In the genomic region with DNA sequence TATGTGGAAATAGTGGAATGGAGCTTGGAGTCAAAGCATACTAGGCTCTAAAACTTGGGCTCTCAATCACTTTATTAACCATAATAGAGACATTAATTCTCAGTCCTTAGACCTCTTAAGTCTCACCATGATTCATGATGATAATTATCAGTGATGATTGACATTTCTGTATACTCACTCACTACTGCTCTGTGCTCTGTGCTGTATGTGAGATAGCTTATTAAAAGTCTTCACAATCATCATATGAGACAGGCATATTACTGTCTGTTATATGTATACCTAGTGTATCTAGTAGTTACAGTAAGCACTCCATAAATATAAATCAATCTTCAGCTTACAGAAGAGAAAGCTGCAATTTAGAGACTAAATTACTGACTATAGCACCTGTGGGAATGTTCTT, we compare ENCODE assay signal across 18 cellular contexts.
A peak's percentile ranks its signal among the peaks of the same experiment; 100 is the strongest.
DNase-seq lines count a peak whose midpoint lies in the region; ATAC-seq and TF ChIP-seq lines count a peak whose summit lies in the region.
"Had no signal": no experiment of that assay in that cellular context is flagged by ENCODE, and none has a peak within 500 bp of the region (broad histone marks: within the 10 kb centered on the region; RNA-seq: fewer than 3 reads in every experiment).

No MANE protein-coding gene starts in this region.

- intact Hi-C loops in heart right ventricle (cut with DNase I), result loop anchor here in 1 of 10 donors (10.0 kb wide), 1 partner anchor 235 kb away; the partner anchor contains the start of gene JAG1
- intact Hi-C loops in left cardiac atrium (cut with DNase I), result no loop called here
- intact Hi-C loops in body of pancreas (cut with DNase I), result no loop called here

- H3K4me1 ChIP-seq in heart right ventricle (peaks cover 3 to 26% (median 10%) of the 10 kb centered on the region in 9 donors), body of pancreas (peaks cover 22% of the 10 kb centered on the region)
- H3K4me1 ChIP-seq: Caco-2 had no signal

- no peak overlapping the region for H3K27ac Mint-ChIP-seq in glutamatergic neuron (ENCODE audit: unreplicated experiment)
- H3K27ac Mint-ChIP-seq: CD4-positive, alpha-beta T cell; GM23338 had no signal

- TF ChIP-seq RAD21 in neural cell (conservative IDR thresholded peaks at IDR 0.05), result no peak

- no peaks in the 10 kb centered on the region for H3K4me1 Mint-ChIP-seq in glutamatergic neuron (ENCODE audit: low read depth, unreplicated experiment)

- no peak overlapping the region for H3K9ac ChIP-seq in neural cell (ENCODE audit: low read length)

- H3K9me3 ChIP-seq in heart right ventricle, result peaks cover 0 to 4% (median 0%) of the 10 kb centered on the region in 11 donors
- H3K9me3 ChIP-seq in body of pancreas, result no peaks in the 10 kb centered on the region
- no peaks in the 10 kb centered on the region for H3K9me3 ChIP-seq in neural cell (ENCODE audit: low read length)

- H3K4me3 Mint-ChIP-seq in glutamatergic neuron (ENCODE audit: unreplicated experiment), result no peak overlapping the region
- H3K4me3 Mint-ChIP-seq: CD4-positive, alpha-beta T cell; GM23338 had no signal

- H3K9me2 ChIP-seq in neural cell (ENCODE audit: insufficient read depth, low read length), result no peaks in the 10 kb centered on the region

- peak overlapping the region in 8 of 10 donors; percentile 24 to 84 (median 67) for H3K27ac ChIP-seq in heart right ventricle
- peak overlapping the region in 3 of 4 donors; percentile 65 to 76 (median 74) for H3K27ac ChIP-seq in body of pancreas
- no peak overlapping the region for H3K27ac ChIP-seq in neural cell (ENCODE audit: low read length)
- H3K27ac ChIP-seq: C4-2B had no signal

- no peaks in the 10 kb centered on the region for H3F3A ChIP-seq in neural cell (ENCODE audit: insufficient read depth, low read length, poor library complexity, severe bottlenecking)

- TF ChIP-seq EP300 in neural cell (conservative IDR thresholded peaks at IDR 0.05; ENCODE audit: poor library complexity, severe bottlenecking), result peak; percentile 57

- no peak for TF ChIP-seq CTCF in heart right ventricle (IDR thresholded peaks at IDR 0.05)
- no peak for TF ChIP-seq CTCF in body of pancreas (IDR thresholded peaks at IDR 0.05)
- TF ChIP-seq CTCF in epithelial cell of esophagus (IDR thresholded peaks at IDR 0.05; ENCODE audit: insufficient read depth, low read depth, low read length, missing control alignments), result no peak
- TF ChIP-seq CTCF in neural cell (IDR thresholded peaks at IDR 0.05; ENCODE audit: poor library complexity, severe bottlenecking), result no peak
- TF ChIP-seq CTCF in glutamatergic neuron (IDR thresholded peaks at IDR 0.05; ENCODE audit: partially characterized antibody, unreplicated experiment), result no peak

- H3K27me3 Mint-ChIP-seq in glutamatergic neuron (ENCODE audit: unreplicated experiment), result no peaks in the 10 kb centered on the region
- H3K27me3 Mint-ChIP-seq: CD4-positive, alpha-beta T cell had no signal

- H3K36me3 Mint-ChIP-seq in glutamatergic neuron (ENCODE audit: unreplicated experiment), result no peaks in the 10 kb centered on the region

- DNase-seq in heart right ventricle (no peak), left cardiac atrium (no peak), body of pancreas (no peak), epithelial cell of esophagus (ENCODE audit: low read depth) (peak; percentile 51), glutamatergic neuron (no peak), NCI-H2196 (lab: John Stamatoyannopoulos, UW; ENCODE audit: unreplicated experiment) (no peak)
- DNase-seq: AML-193; Caco-2; CD4-positive, alpha-beta T cell; DMS153; DMS79; GDM1; HCEC 1CT; IMR-90 had no signal

- H3K9me3 Mint-ChIP-seq in glutamatergic neuron (ENCODE audit: unreplicated experiment), result no peaks in the 10 kb centered on the region
- H3K9me3 Mint-ChIP-seq: CD4-positive, alpha-beta T cell; GM23338 had no signal

- H4K20me1 ChIP-seq in neural cell (ENCODE audit: insufficient read depth), result no peaks in the 10 kb centered on the region

- no peak overlapping the region for H3K4me2 ChIP-seq in neural cell (ENCODE audit: low read length)
- H3K4me2 ChIP-seq: GM23338 had no signal

- no peak for TF ChIP-seq POLR2A in body of pancreas (IDR thresholded peaks at IDR 0.05)

- H3K27me3 ChIP-seq in heart right ventricle (no peaks in the 10 kb centered on the region), body of pancreas (no peaks in the 10 kb centered on the region), neural cell (ENCODE audit: insufficient read depth, low read depth, low read length) (no peaks in the 10 kb centered on the region)

- H3K4me3 ChIP-seq in heart right ventricle (no peak overlapping the region), body of pancreas (no peak overlapping the region), epithelial cell of esophagus (ENCODE audit: low read length) (no peak overlapping the region), neural cell (ENCODE audit: low read length) (no peak overlapping the region)
- H3K4me3 ChIP-seq: GM23338 had no signal

- H3K36me3 ChIP-seq in heart right ventricle (no peaks in the 10 kb centered on the region), body of pancreas (replicated peaks in 1 of 2; ENCODE audit: insufficient read depth in 1 of 2, low read depth in 2 of 2) (no peaks in the 10 kb centered on the region), neural cell (ENCODE audit: insufficient read depth, low read length) (no peaks in the 10 kb centered on the region)

- ATAC-seq in heart right ventricle (no peak), left cardiac atrium (no peak), body of pancreas (no peak), GM18858 (IDR thresholded peaks at IDR 0.05; ENCODE audit: unreplicated experiment) (no peak)
- ATAC-seq: GM23338 had no signal

- H3K79me2 ChIP-seq in neural cell (replicated peaks; ENCODE audit: insufficient read depth, low read length), result no peaks in the 10 kb centered on the region

- H2AFZ ChIP-seq in neural cell (ENCODE audit: low read depth, low read length), result no peak overlapping the region

TF ChIP-seq in neural cell, 6 proteins besides CTCF, POLR2A, EP300 and RAD21:
- TF ChIP-seq POLR2AphosphoS5 (IDR thresholded peaks at IDR 0.05) (peak; percentile 10), EZH2 (IDR thresholded peaks at IDR 0.05; ENCODE audit: borderline replicate concordance, insufficient read depth, low read length, poor library complexity, severe bottlenecking) (no peak)
